Comparison of ENCODE assay signal across 8 cellular contexts in genomic region chr17:14518919-14519318, GRCh38.
A peak's percentile ranks its signal among the peaks of the same experiment; 100 is the strongest.
DNase-seq lines count a peak whose midpoint lies in the region; ATAC-seq and TF ChIP-seq lines count a peak whose summit lies in the region.
"Not testable (repeated sequence)": the region's sequence is repeated elsewhere in the genome, so short reads cannot be mapped to it uniquely, and the experiment has no call there.

No MANE protein-coding gene starts in this region.

- not testable (repeated sequence) for H3K4me1 ChIP-seq in GM23248 (ENCODE audit: insufficient read depth); foreskin keratinocyte; osteoblast (ENCODE audit: insufficient read depth, low read length)

- H3K4me3 ChIP-seq in AG09309 (ENCODE audit: control insufficient read depth, low read depth, low read length); GM23248; MG63; osteoblast (ENCODE audit: insufficient read depth, low read length): not testable (repeated sequence)

- H4K20me1 ChIP-seq in GM23248 (ENCODE audit: insufficient read depth); osteoblast (ENCODE audit: insufficient read depth, low read length): not testable (repeated sequence)

- H2AFZ ChIP-seq in GM23248; osteoblast (ENCODE audit: low read length): not testable (repeated sequence)

- peak; percentile 3 for DNase-seq in AG09309 (ENCODE audit: low read depth)
- DNase-seq in EH (ENCODE audit: low read depth) = peak; percentile 54
- DNase-seq in GM23248 = peak; percentile 47
- peak; percentile 51 for DNase-seq in MG63
- peak; percentile 7 for DNase-seq in astrocyte of the hippocampus (ENCODE audit: low read depth, low spot score)
- not testable (repeated sequence) for DNase-seq in chondrocyte (ENCODE audit: low spot score)
- DNase-seq in foreskin keratinocyte = peak; percentile 23 to 35
- peak; percentile 14 for DNase-seq in osteoblast (ENCODE audit: insufficient read length, low spot score, missing footprints)

- H3F3A ChIP-seq in GM23248 (ENCODE audit: insufficient read depth) = not testable (repeated sequence)

- not testable (repeated sequence) for H3K27ac ChIP-seq in GM23248; foreskin keratinocyte; osteoblast (ENCODE audit: low read depth, low read length)

- H3K79me2 ChIP-seq in GM23248 (ENCODE audit: insufficient read depth); osteoblast (ENCODE audit: insufficient read depth, low read length): not testable (repeated sequence)

- not testable (repeated sequence) for H3K9me3 ChIP-seq in GM23248 (ENCODE audit: low read depth); MG63; osteoblast (ENCODE audit: low read depth, low read length)

- 41 to 45% methylated on average over 3 of the region's 3 CpGs for WGBS in GM23248 (ENCODE audit: low coverage in 1 of 2, low lambda C conversion rate in 2 of 2, missing lambda C conversion rate in 2 of 2), 2 experiments

- H3K9ac ChIP-seq in GM23248 = not testable (repeated sequence)

- H3K27me3 ChIP-seq in GM23248 (replicated peaks; ENCODE audit: insufficient read depth); MG63; foreskin keratinocyte; osteoblast (ENCODE audit: insufficient read depth, low read length): not testable (repeated sequence)

- not testable (repeated sequence) for H3K27me3 Mint-ChIP-seq in chondrocyte (ENCODE audit: low read depth)

- in situ Hi-C loops in GM23248 (cut with MboI) = not testable (repeated sequence)

- TF ChIP-seq CTCF in AG09309 (IDR thresholded peaks at IDR 0.05; ENCODE audit: control insufficient read depth, insufficient read depth, low read depth, low read length, missing control alignments); chondrocyte (IDR thresholded peaks at IDR 0.05); foreskin keratinocyte (conservative IDR thresholded peaks at IDR 0.05); osteoblast (IDR thresholded peaks at IDR 0.05; ENCODE audit: extremely low read depth, low read depth, low read length): not testable (repeated sequence)

- H3K9me3 Mint-ChIP-seq in chondrocyte (ENCODE audit: low read depth) = not testable (repeated sequence)

- H3K36me3 Mint-ChIP-seq in chondrocyte (ENCODE audit: low read depth) = not testable (repeated sequence)

- not testable (repeated sequence) for H3K9me2 ChIP-seq in GM23248 (ENCODE audit: insufficient read depth)

- peak; percentile 58 for ATAC-seq in foreskin keratinocyte

- not testable (repeated sequence) for H3K4me3 Mint-ChIP-seq in chondrocyte (ENCODE audit: unreplicated experiment)

- not testable (repeated sequence) for H3K4me2 ChIP-seq in GM23248 (ENCODE audit: unreplicated experiment); osteoblast (ENCODE audit: insufficient read depth, low read length)

- H3K4me1 Mint-ChIP-seq in chondrocyte (ENCODE audit: low read depth) = not testable (repeated sequence)

- H3K27ac Mint-ChIP-seq in chondrocyte (ENCODE audit: unreplicated experiment) = peak overlapping the region; percentile 37

- not testable (repeated sequence) for H3K36me3 ChIP-seq in GM23248 (ENCODE audit: low read depth); MG63; osteoblast (ENCODE audit: insufficient read depth, low read length)
